ENCODE assay signal across 8 cellular contexts in the genomic region with DNA sequence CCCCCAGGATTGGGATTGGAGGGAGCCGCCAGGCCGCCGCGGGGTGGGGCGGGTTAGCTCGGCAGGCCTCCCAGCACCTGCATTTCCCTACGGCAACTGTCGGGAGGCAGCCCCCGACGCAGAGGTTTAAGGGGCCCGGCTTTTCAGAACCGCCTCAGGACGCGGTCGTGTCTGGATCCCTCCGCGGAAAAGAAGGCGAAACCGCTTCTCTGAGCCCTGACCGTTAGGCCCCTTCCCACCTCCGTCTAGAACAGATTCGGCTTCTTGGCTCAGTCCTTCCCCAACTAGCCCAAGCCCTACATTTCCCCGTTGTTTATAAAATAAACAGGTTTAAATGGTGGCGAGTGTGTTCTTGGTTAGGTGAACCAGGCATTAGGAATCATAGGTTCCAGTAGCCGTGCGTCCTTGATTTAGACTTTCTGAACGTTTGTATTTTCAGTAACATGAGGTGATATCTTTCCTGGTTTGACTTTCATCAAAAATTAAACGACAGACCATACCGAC. TPM values are rescaled to one million over a fixed set of nuclear protein-coding genes. Genes with fewer than 3 reads are reported as not detected.
DNase-seq lines count a peak whose midpoint lies in the region; ATAC-seq and TF ChIP-seq lines count a peak whose summit lies in the region.

No MANE protein-coding gene starts in this region.

- H3K4me3 ChIP-seq in SK-N-MC = peak overlapping the region; percentile 100
- H3K4me3 ChIP-seq in epithelial cell of proximal tubule (ENCODE audit: low read depth, low read length) = peak overlapping the region; percentile 95

- H3K9ac ChIP-seq in SK-N-MC (ENCODE audit: insufficient read length) = peak overlapping the region; percentile 100

- peak overlapping the region; percentile 100 for H3K27ac Mint-ChIP-seq in nephron

- H3K27ac ChIP-seq in SK-N-MC = peak overlapping the region; percentile 99

- H3K4me1 Mint-ChIP-seq in nephron = peaks cover 60% of the 10 kb centered on the region

- peaks cover 44% of the 10 kb centered on the region for H3K36me3 Mint-ChIP-seq in nephron (ENCODE audit: low read depth)

- H3K4me3 Mint-ChIP-seq in nephron = peak overlapping the region; percentile 98 to 99 (median 99)

- peak; percentile 65 for DNase-seq in DMS79 treated with DMSO at 0.1 percent for 48 hours (lab: John Stamatoyannopoulos, UW)
- DNase-seq in SK-N-MC (ENCODE audit: low read depth, low spot score) = no peak
- no peak for DNase-seq in epithelial cell of proximal tubule (ENCODE audit: low read depth)

- H3K9me3 ChIP-seq in SK-N-MC (ENCODE audit: low read depth, low read length) = no peaks in the 10 kb centered on the region

- ATAC-seq in HG02678 (IDR thresholded peaks at IDR 0.05; ENCODE audit: unreplicated experiment) = peak; percentile 1
- ATAC-seq in GM18520 (IDR thresholded peaks at IDR 0.05; ENCODE audit: unreplicated experiment) = no peak
- ATAC-seq in GM21360 (IDR thresholded peaks at IDR 0.05; ENCODE audit: unreplicated experiment) = no peak
- ATAC-seq in HG03196 (IDR thresholded peaks at IDR 0.05; ENCODE audit: unreplicated experiment) = no peak

- H3K27me3 Mint-ChIP-seq in nephron (ENCODE audit: low read depth) = no peaks in the 10 kb centered on the region

- H3K36me3 ChIP-seq in SK-N-MC (ENCODE audit: insufficient read depth, low read length) = peaks cover 39% of the 10 kb centered on the region

- TF ChIP-seq CTCF in epithelial cell of proximal tubule (conservative IDR thresholded peaks at IDR 0.05; ENCODE audit: low read depth, low read length) = no peak
- no peak for TF ChIP-seq CTCF in nephron (IDR thresholded peaks at IDR 0.05; ENCODE audit: unreplicated experiment in 3 of 3)

- no peaks in the 10 kb centered on the region for H3K9me3 Mint-ChIP-seq in nephron

RNA-seq across cellular contexts. Expression of a gene that starts 1.0 kb away (rescaled TPM):
- total RNA-seq in epithelial cell of proximal tubule = 1,872 and 3,297 TPM in 2 replicates
